1 cellular context compared by ENCODE assay signal in the genomic region with DNA sequence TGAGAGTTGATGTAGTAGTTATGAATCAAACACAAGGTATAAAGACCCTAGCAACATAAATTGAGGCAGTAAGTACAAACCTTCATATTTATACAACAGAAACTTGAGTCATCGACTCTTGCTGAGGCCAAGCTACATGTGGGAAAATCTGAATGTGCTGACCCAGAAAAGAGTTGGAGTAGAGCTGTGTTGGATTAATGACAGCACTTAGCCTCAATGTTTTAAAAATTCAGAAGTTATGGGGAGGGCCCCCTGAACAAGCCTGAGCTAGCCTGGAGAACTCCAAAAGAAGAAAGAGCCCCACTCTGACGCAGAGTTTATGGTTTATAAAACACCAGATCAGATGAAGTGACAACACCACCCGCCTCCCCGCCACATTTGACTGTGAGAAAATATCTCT.
TF ChIP-seq lines count a peak whose summit lies in the region.

No MANE protein-coding gene starts in this region.

TF ChIP-seq in K562, 482 proteins besides CTCF, POLR2A, EP300 and RAD21 (continued from another document):
- TF ChIP-seq ZNF408 (CRISPR knock-in tag; IDR thresholded peaks at IDR 0.05; ENCODE audit: low read depth) (no peak), HMGN3 (IDR thresholded peaks at IDR 0.05; ENCODE audit: borderline replicate concordance, extremely low read depth, insufficient read length, low read depth, low read length) (no peak), TCF7L2 (IDR thresholded peaks at IDR 0.05; ENCODE audit: low read depth, low read length) (no peak), HIVEP1 (CRISPR knock-in tag; IDR thresholded peaks at IDR 0.05) (0 out of 2 replicates have a peak, but pooled peaks have one; percentile 7), MEF2D (tag; conservative IDR thresholded peaks at IDR 0.05; ENCODE audit: low read depth) (0 out of 2 replicates have a peak, but pooled peaks have one; percentile 8), NR2C2 (CRISPR knock-in tag; IDR thresholded peaks at IDR 0.05) (no peak), NR2C2 (tag; IDR thresholded peaks at IDR 0.05) (0 out of 2 replicates have a peak, but pooled peaks have one; percentile 8), ILK (tag; IDR thresholded peaks at IDR 0.05; ENCODE audit: borderline replicate concordance, low read depth) (no peak), E2F8 (IDR thresholded peaks at IDR 0.05; ENCODE audit: low read depth, partially characterized antibody) (no peak), ZBTB11 (CRISPR knock-in tag; IDR thresholded peaks at IDR 0.05) (0 out of 6 replicates have a peak, but pooled peaks of 1 of the 3 experiments have one; percentile 25), ERF (CRISPR knock-in tag; IDR thresholded peaks at IDR 0.05) (0 out of 2 replicates have a peak, but pooled peaks have one; percentile 49), IFI16 (CRISPR knock-in tag; IDR thresholded peaks at IDR 0.05) (no peak), EGR1 (conservative IDR thresholded peaks at IDR 0.05) (no peak), YY1 (IDR thresholded peaks at IDR 0.05; ENCODE audit: borderline replicate concordance in 1 of 3, control insufficient read depth in 1 of 3, extremely low read depth in 1 of 3, insufficient read depth in 3 of 3, insufficient read length in 1 of 3, insufficient replicate concordance in 2 of 3, low read depth in 1 of 3, low read length in 2 of 3) (no peak), BCL6 (CRISPR knock-in tag; IDR thresholded peaks at IDR 0.05) (0 out of 2 replicates have a peak, but pooled peaks have one; percentile 5), ZNF75A (CRISPR knock-in tag; IDR thresholded peaks at IDR 0.05) (peak; percentile 93), ZBTB2 (IDR thresholded peaks at IDR 0.05) (no peak)
- TF ChIP-seq, protein P1, sequence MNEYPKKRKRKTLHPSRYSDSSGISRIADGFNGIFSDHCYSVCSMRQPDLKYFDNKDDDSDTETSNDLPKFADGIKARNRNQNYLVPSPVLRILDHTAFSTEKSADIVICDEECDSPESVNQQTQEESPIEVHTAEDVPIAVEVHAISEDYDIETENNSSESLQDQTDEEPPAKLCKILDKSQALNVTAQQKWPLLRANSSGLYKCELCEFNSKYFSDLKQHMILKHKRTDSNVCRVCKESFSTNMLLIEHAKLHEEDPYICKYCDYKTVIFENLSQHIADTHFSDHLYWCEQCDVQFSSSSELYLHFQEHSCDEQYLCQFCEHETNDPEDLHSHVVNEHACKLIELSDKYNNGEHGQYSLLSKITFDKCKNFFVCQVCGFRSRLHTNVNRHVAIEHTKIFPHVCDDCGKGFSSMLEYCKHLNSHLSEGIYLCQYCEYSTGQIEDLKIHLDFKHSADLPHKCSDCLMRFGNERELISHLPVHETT (CRISPR knock-in tag; conservative IDR thresholded peaks at IDR 0.05 in 1 of 2, IDR thresholded peaks at IDR 0.05 in 1 of 2) = peak in 1 of 2 experiments; percentile 64; a peak in 1 of 4 replicates
